8 cellular contexts compared by ENCODE assay signal in genomic region chr7:131106681-131107342, GRCh38.
DNase-seq lines count a peak whose midpoint lies in the region; ATAC-seq, FAIRE-seq and TF ChIP-seq lines count a peak whose summit lies in the region.

No MANE protein-coding gene starts in this region.

- peak; percentile 35 for ATAC-seq in CD8-positive, alpha-beta T cell
- peak; percentile 32 for ATAC-seq in left lobe of liver

- intact Hi-C loops in CD8-positive, alpha-beta T cell (cut with DNase I, micrococcal nuclease), result loop anchor here (2.0 to 10.0 kb wide), 5 partner anchors 52 to 1152 kb away; partner anchors contain the start of gene UBE2H (in 1 of the 2)

- CTCF ChIA-PET in CD8-positive, alpha-beta T cell (lab: Charles Lee), result interaction anchor here (0.6 to 1.0 kb wide), 4 partner anchors 66 to 246 kb away, joined by 3 to 4 read pairs (median 4); no protein-coding TSS in a partner anchor

- H3K27ac Mint-ChIP-seq in CD8-positive, alpha-beta T cell, result peak overlapping the region; percentile 94
- peak overlapping the region; percentile 89 to 100 (median 97) for H3K27ac Mint-ChIP-seq in IgD-negative memory B cell

- peaks cover 56% of the 10 kb centered on the region for H3K36me3 Mint-ChIP-seq in CD8-positive, alpha-beta T cell
- H3K36me3 Mint-ChIP-seq in IgD-negative memory B cell, result no peaks in the 10 kb centered on the region

- H3K4me1 Mint-ChIP-seq in CD8-positive, alpha-beta T cell (ENCODE audit: low read depth), result peaks cover 72% of the 10 kb centered on the region
- peaks cover 52 to 60% (median 53%) of the 10 kb centered on the region in 3 donors for H3K4me1 Mint-ChIP-seq in IgD-negative memory B cell

- POLR2A ChIA-PET in CD8-positive, alpha-beta T cell (lab: Charles Lee), result interaction anchor here (0.6 to 3.8 kb wide), 18 partner anchors 9 to 340 kb away, joined by 3 to 29 read pairs (median 4); partner anchors contain the start of gene MKLN1

- TF ChIP-seq CTCF in CD8-positive, alpha-beta T cell (IDR thresholded peaks at IDR 0.05), result no peak
- TF ChIP-seq CTCF in D721Med (IDR thresholded peaks at IDR 0.05; ENCODE audit: insufficient read depth, missing control alignments), result no peak

- peaks cover 66% of the 10 kb centered on the region for H3K4me1 ChIP-seq in CD8-positive, alpha-beta T cell (ENCODE audit: insufficient read depth, low read length)

- H3K27me3 Mint-ChIP-seq in CD8-positive, alpha-beta T cell (ENCODE audit: low read depth), result no peaks in the 10 kb centered on the region
- peaks cover 1% of the 10 kb centered on the region for H3K27me3 Mint-ChIP-seq in IgD-negative memory B cell

- no peak for TF ChIP-seq POLR2A in GM12892 (IDR thresholded peaks at IDR 0.05; ENCODE audit: low read depth, low read length)

- H3K27ac ChIP-seq in CD8-positive, alpha-beta T cell (ENCODE audit: low read depth, low read length), result peak overlapping the region; percentile 100
- H3K27ac ChIP-seq in caudate nucleus (ENCODE audit: low read depth, low read length), result peak overlapping the region; percentile 99

- no peaks in the 10 kb centered on the region for H3K9me3 Mint-ChIP-seq in CD8-positive, alpha-beta T cell
- no peaks in the 10 kb centered on the region for H3K9me3 Mint-ChIP-seq in IgD-negative memory B cell

- FAIRE-seq in GM12892 (lab: Jason Lieb, UNC) (no peak), D721Med (lab: Jason Lieb, UNC) (no peak)

- peak; percentile 36 to 88 (median 54) for DNase-seq in CD8-positive, alpha-beta T cell
- peak; percentile 31 for DNase-seq in activated CD4-positive, CD25-positive, alpha-beta regulatory T cell treated with anti-CD3 and anti-CD28 coated beads, Interleukin-2, amount 50 U/mL, for 16 hours (ENCODE audit: low read depth, low spot score)
- peak in 49 of 61 donors; percentile 22 to 77 (median 52) for DNase-seq in caudate nucleus (lab: John Stamatoyannopoulos, UW)
- peak; percentile 65 for DNase-seq in left lobe of liver (ENCODE audit: low spot score)
- peak; percentile 34 to 41 for DNase-seq in stimulated activated CD4-positive, alpha-beta T cell treated with anti-CD3 and anti-CD28 coated beads, Interleukin-4, amount 100 ng/mL, for 48 hours (ENCODE audit: low read depth in 2 of 2)
- no peak for DNase-seq in GM12892 (ENCODE audit: insufficient read length)
- DNase-seq in D721Med (ENCODE audit: insufficient read length, low spot score), result no peak

- H3K27me3 ChIP-seq in CD8-positive, alpha-beta T cell (ENCODE audit: insufficient read depth, low read length), result no peaks in the 10 kb centered on the region

- H3K9me3 ChIP-seq in CD8-positive, alpha-beta T cell (ENCODE audit: low read length), result no peaks in the 10 kb centered on the region

- H3K4me3 Mint-ChIP-seq in CD8-positive, alpha-beta T cell, result peak overlapping the region; percentile 88
- peak overlapping the region; percentile 83 to 100 (median 96) for H3K4me3 Mint-ChIP-seq in IgD-negative memory B cell

- no peaks in the 10 kb centered on the region for H3K36me3 ChIP-seq in CD8-positive, alpha-beta T cell (ENCODE audit: insufficient read depth, low read length)

- H3K4me3 ChIP-seq in CD8-positive, alpha-beta T cell (ENCODE audit: low read depth, low read length), result peak overlapping the region; percentile 98

Comparison
In these comparisons a context has a peak if more than half of its experiments do, and no peak if none do; other contexts are left out.
1. DNase-seq: peak in CD8-positive, alpha-beta T cell (7 of 7), activated CD4-positive, CD25-positive, alpha-beta regulatory T cell treated with anti-CD3 and anti-CD28 coated beads, Interleukin-2, amount 50 U/mL, for 16 hours (single experiment), caudate nucleus (49 of 61), left lobe of liver (single experiment) and stimulated activated CD4-positive, alpha-beta T cell treated with anti-CD3 and anti-CD28 coated beads, Interleukin-4, amount 100 ng/mL, for 48 hours (2 of 2); none in GM12892 (single experiment) and D721Med (single experiment).